Comparison of ENCODE assay signal across 1 cellular context in genomic region chr2:106085441-106085911, GRCh38.
TF ChIP-seq lines count a peak whose summit lies in the region.

No MANE protein-coding gene starts in this region.

TF ChIP-seq in K562, 482 proteins besides CTCF, POLR2A, EP300 and RAD21 (continued from another document):
- TF ChIP-seq DEAF1 (CRISPR knock-in tag; IDR thresholded peaks at IDR 0.05) = 0 out of 2 replicates have a peak, but pooled peaks have one; percentile 33
- TF ChIP-seq ZNF407 (IDR thresholded peaks at IDR 0.05; ENCODE audit: low read depth) = no peak
- TF ChIP-seq HMBOX1 (IDR thresholded peaks at IDR 0.05) = peak; percentile 18; the same call in 1 of the 2 replicates
